ENCODE assay signal across 14 cellular contexts in genomic region chr2:145221032-145221431, GRCh38.
"Had no signal": no experiment of that assay in that cellular context is flagged by ENCODE, and none has a peak within 500 bp of the region (broad histone marks: within the 10 kb centered on the region; RNA-seq: fewer than 3 reads in every experiment).

No MANE protein-coding gene starts in this region.

- H3K4me3 ChIP-seq: body of pancreas, coronary artery, gastroesophageal sphincter, pancreas, testis, upper lobe of right lung had no signal

- FAIRE-seq: pancreas had no signal

- H3K27ac ChIP-seq: body of pancreas, coronary artery, gastroesophageal sphincter, pancreas, testis, upper lobe of right lung, VCaP had no signal

- H3K9me3 ChIP-seq: body of pancreas, gastroesophageal sphincter, pancreas, testis, upper lobe of right lung had no signal

- H3K36me3 ChIP-seq: gastroesophageal sphincter, pancreas, upper lobe of right lung had no signal

- H3K27me3 ChIP-seq: body of pancreas, gastroesophageal sphincter, pancreas, testis, upper lobe of right lung had no signal

- DNase-seq: activated CD4-positive, alpha-beta T cell treated with anti-CD3 and anti-CD28 coated beads for 36 hours; activated naive CD4-positive, alpha-beta T cell treated with anti-CD3 and anti-CD28 coated beads, Interleukin-2, amount 10 ng/mL, durations not matched to agents 7 days and 5 days; body of pancreas; central memory CD4-positive, alpha-beta T cell; effector CD8-positive, alpha-beta T cell; naive B cell; pancreas; stimulated activated CD4-positive, alpha-beta T cell treated with anti-CD3 and anti-CD28 coated beads, Interleukin-4, amount 100 ng/mL, for 1 hour; stimulated activated CD8-positive, alpha-beta memory T cell treated with anti-CD3 and anti-CD28 coated beads, Interleukin-4, amount 100 ng/mL, for 48 hours; testis; upper lobe of right lung had no signal

- H3K4me1 ChIP-seq: body of pancreas, gastroesophageal sphincter, pancreas, testis, upper lobe of right lung had no signal
